ENCODE assay signal across 21 cellular contexts in the genomic region with DNA sequence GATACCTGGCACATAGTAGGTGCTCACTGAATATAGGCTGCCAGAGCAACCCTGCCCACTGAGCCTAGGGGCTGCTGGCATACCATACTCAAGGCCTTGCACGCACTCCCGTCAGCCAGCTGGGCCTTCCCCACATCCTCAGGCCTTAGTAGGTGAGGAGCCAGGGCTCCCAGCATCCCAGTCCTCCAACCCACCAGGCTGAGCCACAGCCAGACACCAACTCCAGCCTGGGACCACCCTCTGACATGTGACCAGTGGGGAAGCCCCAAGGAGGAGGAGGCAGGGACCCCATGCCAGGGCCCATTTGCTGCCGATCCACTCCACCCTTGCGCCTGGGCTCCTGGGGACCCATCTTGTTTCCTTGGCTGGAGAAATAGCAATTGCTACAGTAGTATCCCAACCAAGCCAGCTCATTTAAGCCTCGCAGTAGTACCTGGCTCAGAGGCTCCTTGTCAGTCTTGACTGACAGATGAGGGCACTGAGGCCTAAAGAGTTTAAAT. TPM values are rescaled to one million over a fixed set of nuclear protein-coding genes. Genes with fewer than 3 reads are reported as not detected.
DNase-seq lines count a peak whose midpoint lies in the region; ATAC-seq, FAIRE-seq and TF ChIP-seq lines count a peak whose summit lies in the region.
"Had no signal": no experiment of that assay in that cellular context is flagged by ENCODE, and none has a peak within 500 bp of the region (broad histone marks: within the 10 kb centered on the region; RNA-seq: fewer than 3 reads in every experiment).

No MANE protein-coding gene starts in this region.

- TF ChIP-seq RAD21 in IMR-90 (IDR thresholded peaks at IDR 0.05; ENCODE audit: low read length), result no peak

- H3K14ac ChIP-seq in IMR-90 (replicated peaks; ENCODE audit: low read depth, low read length) (no peak overlapping the region), neuronal stem cell (ENCODE audit: low read length) (peak overlapping the region; percentile 57)

- H4K8ac ChIP-seq in IMR-90 (ENCODE audit: low read depth in 2 of 2, low read length in 2 of 2), result no peak overlapping the region
- H4K8ac ChIP-seq in neuronal stem cell (ENCODE audit: low read depth, low read length), result no peak overlapping the region

- H3K18ac ChIP-seq in IMR-90 (ENCODE audit: low read depth, low read length), result no peak overlapping the region
- peak overlapping the region; percentile 74 for H3K18ac ChIP-seq in neuronal stem cell (ENCODE audit: low read length)

- no peak overlapping the region for H2BK12ac ChIP-seq in neuronal stem cell (ENCODE audit: low read length)

- H3K4ac ChIP-seq in IMR-90 (ENCODE audit: low read depth, low read length) (no peak overlapping the region), neuronal stem cell (ENCODE audit: low read length) (no peak overlapping the region)

- H4K5ac ChIP-seq in IMR-90 (ENCODE audit: low read depth, low read length), result no peak overlapping the region

- 100% methylated on average over 3 of the region's 5 CpGs; no CpG with 5 or more reads in 1 of the 2 experiments for WGBS in IMR-90 (ENCODE audit: extremely low coverage in 2 of 2, insufficient read length in 1 of 2), 2 experiments
- WGBS in neuronal stem cell (ENCODE audit: extremely low coverage in 2 of 2, insufficient read length in 2 of 2, insufficient replicate concordance in 1 of 2), 2 donors, result no CpG with 5 or more reads among the region's 5 CpGs

- H2BK5ac ChIP-seq in IMR-90 (ENCODE audit: low read depth, low read length, poor library complexity, severe bottlenecking), result no peak overlapping the region
- H2BK5ac ChIP-seq in neuronal stem cell (ENCODE audit: low read length), result no peak overlapping the region

- ATAC-seq in IMR-90 (ENCODE audit: low read depth) (no peak), upper lobe of right lung (no peak), GM19395 (IDR thresholded peaks at IDR 0.05; ENCODE audit: unreplicated experiment) (no peak)
- ATAC-seq: CD8-positive, alpha-beta T cell; HCT116 had no signal

- H3K27ac ChIP-seq in IMR-90 (ENCODE audit: insufficient read depth, low read length), result no peak overlapping the region
- no peak overlapping the region for H3K27ac ChIP-seq in neuronal stem cell (replicated peaks; ENCODE audit: low read length)
- H3K27ac ChIP-seq in upper lobe of right lung, result no peak overlapping the region
- H3K27ac ChIP-seq: BLaER1, C4-2B, GM23248 had no signal

- H3K79me1 ChIP-seq in IMR-90 (ENCODE audit: low read depth in 1 of 2, low read length in 2 of 2), result no peaks in the 10 kb centered on the region
- H3K79me1 ChIP-seq in neuronal stem cell (ENCODE audit: low read depth, low read length), result no peaks in the 10 kb centered on the region

- TF ChIP-seq CTCF in IMR-90 (conservative IDR thresholded peaks at IDR 0.05; ENCODE audit: low read depth, low read length) (no peak), bronchial epithelial cell (IDR thresholded peaks at IDR 0.05; ENCODE audit: insufficient read depth, low read length, severe bottlenecking) (no peak), upper lobe of right lung (IDR thresholded peaks at IDR 0.05) (no peak), BE2C (IDR thresholded peaks at IDR 0.05; ENCODE audit: low read depth, low read length) (no peak)

- dilution Hi-C loops in IMR-90 (cut with HindIII; ENCODE audit: low sequenced_read_pairs, unreplicated experiment), result no loop called here

- intact Hi-C loops in IMR-90 (cut with micrococcal nuclease) (no loop called here), upper lobe of right lung (cut with DNase I) (no loop called here)

- H3K9me1 ChIP-seq in IMR-90 (ENCODE audit: insufficient read depth, low read length), result no peaks in the 10 kb centered on the region

- DNase-seq in IMR-90 (no peak), bronchial epithelial cell (ENCODE audit: low read depth) (no peak), neuronal stem cell (ENCODE audit: low spot score) (no peak), upper lobe of right lung (peak; percentile 52), BE2C (no peak), HTR-8/SVneo (ENCODE audit: insufficient read length, low spot score) (no peak)
- DNase-seq: Caco-2; CD4-positive, CD25-positive, alpha-beta regulatory T cell; CD8-positive, alpha-beta T cell; DMS153; DND-41; GM23248; H9; HFFc6 had no signal

- H2AFZ ChIP-seq in IMR-90 (replicated peaks; ENCODE audit: low read length, poor library complexity) (no peak overlapping the region), neuronal stem cell (ENCODE audit: low read length) (no peak overlapping the region)
- H2AFZ ChIP-seq: GM23248 had no signal

- H3K23ac ChIP-seq in IMR-90 (ENCODE audit: low read depth, low read length) (no peak overlapping the region), neuronal stem cell (ENCODE audit: low read depth, low read length, poor library complexity) (peak overlapping the region; percentile 14)

- no peak overlapping the region for H2BK120ac ChIP-seq in IMR-90 (ENCODE audit: low read depth, low read length)
- no peak overlapping the region for H2BK120ac ChIP-seq in neuronal stem cell (ENCODE audit: low read depth, low read length)

- H2AK5ac ChIP-seq in IMR-90 (ENCODE audit: low read depth, low read length), result no peak overlapping the region
- H2AK5ac ChIP-seq in neuronal stem cell (ENCODE audit: low read depth, low read length), result no peak overlapping the region

- H4K20me1 ChIP-seq in IMR-90 (ENCODE audit: insufficient read depth, low read length), result no peaks in the 10 kb centered on the region
- H4K20me1 ChIP-seq: BLaER1 had no signal

- H2BK20ac ChIP-seq in IMR-90 (ENCODE audit: low read depth, low read length), result no peak overlapping the region

- POLR2A ChIA-PET in IMR-90 (lab: Charles Lee; ENCODE audit: unreplicated experiment), result no interaction called here

- in situ Hi-C loops in IMR-90 (cut with MboI; ENCODE audit: low sequenced_read_pairs), result no loop called here

- H3K4me1 ChIP-seq in IMR-90 (ENCODE audit: control insufficient read depth, insufficient read depth, low read length), result no peaks in the 10 kb centered on the region
- peaks cover 3% of the 10 kb centered on the region in 2 donors for H3K4me1 ChIP-seq in neuronal stem cell (ENCODE audit: control insufficient read depth in 2 of 2, insufficient read depth in 1 of 2, low read depth in 1 of 2, low read length in 2 of 2)
- no peaks in the 10 kb centered on the region for H3K4me1 ChIP-seq in upper lobe of right lung
- H3K4me1 ChIP-seq in BE2C, result peaks cover 4% of the 10 kb centered on the region; the same call in 1 of the 2 replicates
- H3K4me1 ChIP-seq: Caco-2 had no signal

- no peak overlapping the region for H3K4me3 ChIP-seq in IMR-90 (ENCODE audit: insufficient read depth, low read depth, low read length)
- no peak overlapping the region for H3K4me3 ChIP-seq in bronchial epithelial cell (ENCODE audit: low read depth, low read length)
- no peak overlapping the region for H3K4me3 ChIP-seq in neuronal stem cell (ENCODE audit: low read length in 2 of 2)
- no peak overlapping the region for H3K4me3 ChIP-seq in upper lobe of right lung
- no peak overlapping the region for H3K4me3 ChIP-seq in BE2C (ENCODE audit: low read depth, low read length)
- H3K4me3 ChIP-seq: BLaER1, GM23248 had no signal

- H2BK15ac ChIP-seq in IMR-90 (ENCODE audit: low read depth, low read length), result no peak overlapping the region
- no peak overlapping the region for H2BK15ac ChIP-seq in neuronal stem cell (ENCODE audit: low read length)

- H3K9ac ChIP-seq in IMR-90 (ENCODE audit: low read depth, low read length) (no peak overlapping the region), neuronal stem cell (ENCODE audit: low read depth, low read length, poor library complexity) (no peak overlapping the region)
- H3K9ac ChIP-seq: BLaER1, GM23248 had no signal

- CTCF ChIA-PET in IMR-90 (lab: Yijun Ruan, JAX), result interaction anchor here (1.0 kb wide), 1 partner anchor 22 kb away, joined by 3 read pairs; no protein-coding TSS in a partner anchor

- no peak overlapping the region for H3K4me2 ChIP-seq in IMR-90 (ENCODE audit: low read depth, low read length)
- no peak overlapping the region for H3K4me2 ChIP-seq in neuronal stem cell (ENCODE audit: insufficient read depth, low read length, poor library complexity, severe bottlenecking)
- H3K4me2 ChIP-seq: BLaER1 had no signal

- H4K91ac ChIP-seq in IMR-90 (ENCODE audit: insufficient read depth, low read depth, low read length), result no peak overlapping the region
- no peak overlapping the region for H4K91ac ChIP-seq in neuronal stem cell (ENCODE audit: low read depth, low read length, poor library complexity)

- H3K36me3 ChIP-seq in IMR-90 (ENCODE audit: control insufficient read depth, insufficient read depth, low read length), result no peaks in the 10 kb centered on the region
- no peaks in the 10 kb centered on the region for H3K36me3 ChIP-seq in bronchial epithelial cell (ENCODE audit: control insufficient read depth, insufficient read depth, low read length)
- no peaks in the 10 kb centered on the region for H3K36me3 ChIP-seq in neuronal stem cell (replicated peaks in 1 of 2; ENCODE audit: control insufficient read depth in 2 of 2, insufficient read depth in 2 of 2, low read length in 2 of 2)
- H3K36me3 ChIP-seq in upper lobe of right lung, result no peaks in the 10 kb centered on the region
- H3K36me3 ChIP-seq in BE2C, result no peaks in the 10 kb centered on the region
- H3K36me3 ChIP-seq: BLaER1 had no signal

- H2AK9ac ChIP-seq in IMR-90 (replicated peaks; ENCODE audit: low read depth, low read length, poor library complexity), result peak overlapping the region; percentile 13

- no peak overlapping the region for H3K56ac ChIP-seq in IMR-90 (ENCODE audit: extremely low read depth, insufficient read depth, low read length)

- H3K9me3 ChIP-seq in IMR-90 (ENCODE audit: control insufficient read depth, insufficient read depth, low read length) (no peaks in the 10 kb centered on the region), neuronal stem cell (replicated peaks in 1 of 2; ENCODE audit: control insufficient read depth in 2 of 2, insufficient read depth in 1 of 2, low read depth in 1 of 2, low read length in 2 of 2) (no peaks in the 10 kb centered on the region), upper lobe of right lung (no peaks in the 10 kb centered on the region), BE2C (no peaks in the 10 kb centered on the region)
- H3K9me3 ChIP-seq: BLaER1, Caco-2 had no signal

- no TSS peak for BruUV-seq in IMR-90 (replicated peaks; lab: Mats Ljungman, UMichigan)

- no peak for TF ChIP-seq POLR2A in IMR-90 (IDR thresholded peaks at IDR 0.05; ENCODE audit: low read depth, low read length)

- FAIRE-seq in bronchial epithelial cell (lab: Jason Lieb, UNC) (peak; percentile 18), HTR-8/SVneo (lab: Jason Lieb, UNC) (no peak)
- FAIRE-seq: G401.6, GM12892 had no signal

- H3K27me3 ChIP-seq in IMR-90 (ENCODE audit: control insufficient read depth, insufficient read depth, low read length), result peaks cover 48% of the 10 kb centered on the region
- H3K27me3 ChIP-seq in bronchial epithelial cell (ENCODE audit: control insufficient read depth, insufficient read depth, low read length), result peaks cover 8% of the 10 kb centered on the region
- peaks cover 0 to 33% (median 23%) of the 10 kb centered on the region in 3 experiments for H3K27me3 ChIP-seq in neuronal stem cell (ENCODE audit: control insufficient read depth in 3 of 3, insufficient read depth in 3 of 3, low read depth in 1 of 3, low read length in 3 of 3)
- H3K27me3 ChIP-seq in upper lobe of right lung, result peaks cover 21% of the 10 kb centered on the region
- H3K27me3 ChIP-seq in BE2C, result no peaks in the 10 kb centered on the region

RNA-seq across cellular contexts. Expression of a gene that starts 11.4 kb away (rescaled TPM):
- under 0.01 TPM in 1 of 2 replicates, not detected in the other for total RNA-seq in IMR-90 (2012; rRNA removed)
- polyA plus RNA-seq in IMR-90 (2012; rRNA removed), result under 0.01 and 0.03 TPM in 2 replicates
- polyA plus RNA-seq in IMR-90 (2012; cell fraction: cytosol; rRNA removed), result 0.01 and 0.02 TPM in 2 replicates
- 0.08 TPM in 2 replicates for polyA plus RNA-seq in IMR-90 (2012; cell fraction: nucleus; rRNA removed; ENCODE audit: low replicate concordance)
- total RNA-seq in bronchial epithelial cell, result under 0.01 and 0.51 TPM in 2 replicates
- polyA plus RNA-seq in neuronal stem cell (2013, experiment 1 of 2), result 0.35 TPM
- polyA plus RNA-seq in neuronal stem cell (2013, experiment 2 of 2), result 0.40 TPM
- total RNA-seq in upper lobe of right lung, result 0.23 TPM
- 0.08 TPM for polyA plus RNA-seq in BE2C (2012; ENCODE audit: insufficient read depth, insufficient read length, low read depth)
- total RNA-seq: A172, GM23248 had no signal
- polyA plus RNA-seq: CD4-positive, CD25-positive, alpha-beta regulatory T cell; GM23248 had no signal
